In the genomic region with DNA sequence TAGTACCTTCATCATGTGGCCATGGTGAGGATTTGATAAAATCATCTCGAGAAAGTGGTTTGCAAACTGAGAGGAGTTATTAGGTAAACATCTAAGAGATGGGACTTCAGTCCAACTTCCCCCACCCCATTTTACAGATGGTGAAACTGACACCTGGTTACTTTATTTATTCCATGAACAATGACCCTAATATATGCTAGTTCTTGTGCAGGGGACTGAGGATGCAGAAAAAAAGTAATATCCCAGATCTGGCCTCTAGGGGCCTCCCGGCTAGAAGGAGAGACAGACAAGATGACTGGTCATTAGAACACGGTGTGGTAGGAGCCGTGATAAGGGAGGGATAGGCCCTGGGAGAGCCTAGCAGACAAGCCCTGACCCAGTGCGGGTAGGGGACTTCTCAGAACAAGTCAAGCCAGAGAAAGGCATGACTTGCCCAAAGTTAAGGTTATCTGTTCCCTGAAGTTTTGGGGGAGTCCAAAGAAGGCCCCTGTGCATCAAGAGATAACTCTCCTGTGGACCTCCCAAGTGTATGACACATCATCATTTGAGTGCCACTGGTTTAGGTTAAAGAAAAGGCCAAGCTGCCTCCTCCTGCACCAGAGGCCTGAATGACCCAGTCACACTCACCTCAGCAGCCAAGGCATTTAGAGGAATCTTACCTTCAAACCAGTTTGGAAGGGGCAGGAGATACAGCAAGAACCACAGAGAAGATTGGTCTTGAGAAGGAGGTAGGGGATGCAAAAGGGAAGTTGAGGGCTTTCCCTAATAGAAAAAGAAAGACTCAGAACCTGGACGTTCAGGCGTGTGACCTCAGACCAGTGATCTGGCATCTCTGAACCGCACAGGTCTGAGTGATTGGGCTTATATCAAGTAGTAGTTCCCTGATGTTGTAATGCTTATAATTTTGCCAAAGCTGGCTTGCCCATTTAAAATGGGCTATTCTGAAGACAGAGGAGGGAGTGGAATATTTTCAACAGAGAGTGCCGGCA, we compare ENCODE assay signal across 8 cellular contexts. TPM values are rescaled to one million over a fixed set of nuclear protein-coding genes. Genes with fewer than 3 reads are reported as not detected.
DNase-seq lines count a peak whose midpoint lies in the region; ATAC-seq and TF ChIP-seq lines count a peak whose summit lies in the region.

No MANE protein-coding gene starts in this region.

- no peaks in the 10 kb centered on the region for H3K4me1 ChIP-seq in rectal smooth muscle tissue (ENCODE audit: control insufficient read depth, insufficient read depth, low read length)

- no peaks in the 10 kb centered on the region for H3K27me3 ChIP-seq in BJ (ENCODE audit: control insufficient read depth, insufficient read depth, low read length)
- H3K27me3 ChIP-seq in rectal smooth muscle tissue (ENCODE audit: control insufficient read depth, insufficient read depth, low read length): no peaks in the 10 kb centered on the region

- no peak for ATAC-seq in GM21529 (IDR thresholded peaks at IDR 0.05; ENCODE audit: unreplicated experiment)
- ATAC-seq in HG03045 (IDR thresholded peaks at IDR 0.05; ENCODE audit: unreplicated experiment): no peak
- no peak for ATAC-seq in HG02571 (IDR thresholded peaks at IDR 0.05; ENCODE audit: unreplicated experiment)

- no peak overlapping the region for H3K9ac ChIP-seq in rectal smooth muscle tissue (ENCODE audit: low read length)

- H3K36me3 ChIP-seq in BJ (ENCODE audit: control insufficient read depth, insufficient read depth, low read length) (no peaks in the 10 kb centered on the region), rectal smooth muscle tissue (ENCODE audit: control insufficient read depth, insufficient read depth, low read length) (no peaks in the 10 kb centered on the region)

- H3K4me3 ChIP-seq in BJ (ENCODE audit: low read depth, low read length) (no peak overlapping the region), fibroblast of the aortic adventitia (ENCODE audit: low read depth, low read length) (no peak overlapping the region), rectal smooth muscle tissue (ENCODE audit: low read length) (peak overlapping the region; percentile 28)

- TF ChIP-seq CTCF in BJ (IDR thresholded peaks at IDR 0.05; ENCODE audit: insufficient read depth, low read depth, low read length): peak; percentile 36; the same call in 1 of the 2 replicates
- TF ChIP-seq CTCF in GM20000 (IDR thresholded peaks at IDR 0.05; ENCODE audit: extremely low read depth, missing control alignments): peak; percentile 32
- TF ChIP-seq CTCF in fibroblast of the aortic adventitia (IDR thresholded peaks at IDR 0.05; ENCODE audit: insufficient read depth, low read length): peak; percentile 42

- POLR2A ChIA-PET in BJ (lab: Charles Lee): no interaction called here

- CTCF ChIA-PET in BJ (lab: Yijun Ruan, JAX): interaction anchor here (1.0 kb wide), 1 partner anchor 24 kb away, joined by 4 read pairs; no protein-coding TSS in a partner anchor

- H3K27ac ChIP-seq in rectal smooth muscle tissue (ENCODE audit: low read depth, low read length): no peak overlapping the region

- DNase-seq in BJ (ENCODE audit: low read depth) (no peak), GM20000 (ENCODE audit: low spot score) (peak; percentile 66), RKO (ENCODE audit: low spot score) (peak; percentile 56), fibroblast of the aortic adventitia (ENCODE audit: low read depth) (no peak)

RNA-seq across cellular contexts. Expression of gene CMKLR1, which starts 1.6 kb away (rescaled TPM):
- 0.10 TPM in 1 of 2 replicates, not detected in the other for polyA plus RNA-seq in BJ (2011; rRNA removed)
- polyA minus RNA-seq in BJ (2011; rRNA and poly(A)+ RNA removed): not detected in 2 replicates
- total RNA-seq in fibroblast of the aortic adventitia (ENCODE audit: low replicate concordance): 0.54 TPM in 1 of 2 replicates, not detected in the other

Comparison
In these comparisons a context has a peak if more than half of its experiments do, and no peak if none do; other contexts are left out.
1. DNase-seq: peak in GM20000 (single experiment) and RKO (single experiment); none in BJ (single experiment) and fibroblast of the aortic adventitia (single experiment).
2. Peak in every context shown above with its lines, with median percentiles within 50 percentile points of each other: CTCF ChIP-seq.